In genomic region chr17:81365601-81366585, GRCh38 we compare ENCODE assay signal across 1 cellular context.
TF ChIP-seq lines count a peak whose summit lies in the region.

No MANE protein-coding gene starts in this region.

TF ChIP-seq in HEK293, 187 proteins besides CTCF, POLR2A, EP300 and RAD21 (continued from another document):
- TF ChIP-seq FEZF1 (tag by site-specific recombination; IDR thresholded peaks at IDR 0.05), result peak; percentile 65
- TF ChIP-seq KLF9 (tag by site-specific recombination; IDR thresholded peaks at IDR 0.05; ENCODE audit: low read depth), result no peak
- TF ChIP-seq INSM2 (tag by site-specific recombination; IDR thresholded peaks at IDR 0.05), result peak; percentile 76
- no peak for TF ChIP-seq ZFP37 (tag by site-specific recombination; IDR thresholded peaks at IDR 0.05)
- TF ChIP-seq ZNF548 (tag by site-specific recombination; IDR thresholded peaks at IDR 0.05), result no peak
- no peak for TF ChIP-seq ZBTB1 (tag by site-specific recombination; IDR thresholded peaks at IDR 0.05)
- no peak for TF ChIP-seq ZNF610 (tag by site-specific recombination; IDR thresholded peaks at IDR 0.05; ENCODE audit: borderline replicate concordance)
- TF ChIP-seq ZNF366 (tag by site-specific recombination; conservative IDR thresholded peaks at IDR 0.05), result peak; percentile 76
- TF ChIP-seq GLIS1 (tag by site-specific recombination; IDR thresholded peaks at IDR 0.05), result peak; percentile 83; the same call in 1 of the 2 replicates
- TF ChIP-seq ZBTB49 (tag by site-specific recombination; IDR thresholded peaks at IDR 0.05; ENCODE audit: low read depth), result no peak
- peak; percentile 57 for TF ChIP-seq ZEB2 (tag by site-specific recombination; IDR thresholded peaks at IDR 0.05)
- TF ChIP-seq ZNF16 (tag by site-specific recombination; IDR thresholded peaks at IDR 0.05; ENCODE audit: low read depth), result no peak
- TF ChIP-seq SP2 (tag by site-specific recombination; IDR thresholded peaks at IDR 0.05), result peak; percentile 40
- no peak for TF ChIP-seq TRIM28 (IDR thresholded peaks at IDR 0.05; ENCODE audit: borderline replicate concordance, low read length)
- no peak for TF ChIP-seq ZNF19 (tag by site-specific recombination; IDR thresholded peaks at IDR 0.05; ENCODE audit: low read depth)
- peak; percentile 85 for TF ChIP-seq PATZ1 (tag by site-specific recombination; IDR thresholded peaks at IDR 0.05)
- TF ChIP-seq GLIS2 (tag by site-specific recombination; IDR thresholded peaks at IDR 0.05), result peak; percentile 60
- peak; percentile 98 for TF ChIP-seq OSR2 (tag by site-specific recombination; IDR thresholded peaks at IDR 0.05)
- no peak for TF ChIP-seq GLI2 (tag by site-specific recombination; IDR thresholded peaks at IDR 0.05; ENCODE audit: borderline replicate concordance, low read depth)
- no peak for TF ChIP-seq ZNF302 (tag by site-specific recombination; IDR thresholded peaks at IDR 0.05; ENCODE audit: low read depth)
- 0 out of 2 replicates have a peak, but pooled peaks have one; percentile 34 for TF ChIP-seq ZNF324 (tag by site-specific recombination; IDR thresholded peaks at IDR 0.05)
- TF ChIP-seq GFI1B (tag by site-specific recombination; IDR thresholded peaks at IDR 0.05), result 0 out of 2 replicates have a peak, but pooled peaks have one; percentile 60
- TF ChIP-seq HOXA7 (CRISPR knock-in tag; IDR thresholded peaks at IDR 0.05; ENCODE audit: borderline replicate concordance), result no peak
- TF ChIP-seq ZBTB26 (tag by site-specific recombination; optimal IDR thresholded peaks at IDR 0.05), result peak; percentile 13
- peak; percentile 70 for TF ChIP-seq ZFHX2 (tag by site-specific recombination; conservative IDR thresholded peaks at IDR 0.05)
- no peak for TF ChIP-seq ZNF585B (tag by site-specific recombination; IDR thresholded peaks at IDR 0.05)
- TF ChIP-seq PRDM4 (tag by site-specific recombination; IDR thresholded peaks at IDR 0.05), result 0 out of 2 replicates have a peak, but pooled peaks have one; percentile 22
- TF ChIP-seq ZNF837 (tag by site-specific recombination; IDR thresholded peaks at IDR 0.05), result no peak
- TF ChIP-seq ZNF600 (tag by site-specific recombination; IDR thresholded peaks at IDR 0.05), result peak; percentile 24; the same call in 1 of the 2 replicates
- TF ChIP-seq AEBP2 (tag by site-specific recombination; IDR thresholded peaks at IDR 0.05; ENCODE audit: borderline replicate concordance), result no peak
- TF ChIP-seq SETDB1 (IDR thresholded peaks at IDR 0.05; ENCODE audit: insufficient read length, low read length), result no peak
